8 cellular contexts compared by ENCODE assay signal in genomic region chr16:1929105-1929504, GRCh38. TPM values are rescaled to one million over a fixed set of nuclear protein-coding genes. Genes with fewer than 3 reads are reported as not detected.
A peak's percentile ranks its signal among the peaks of the same experiment; 100 is the strongest.
DNase-seq lines count a peak whose midpoint lies in the region; ATAC-seq and TF ChIP-seq lines count a peak whose summit lies in the region.

No MANE protein-coding gene starts in this region.

- peak overlapping the region; percentile 65 for H2AFZ ChIP-seq in fibroblast of lung (ENCODE audit: low read length)

- no peaks in the 10 kb centered on the region for H3K4me1 ChIP-seq in fibroblast of lung (ENCODE audit: control insufficient read depth, extremely low read depth, insufficient read depth, low read length)

- DNase-seq in DMS53 treated with DMSO at 0.1 percent for 48 hours (lab: John Stamatoyannopoulos, UW; ENCODE audit: unreplicated experiment) (peak; percentile 23), SK-N-MC (ENCODE audit: low read depth, low spot score) (no peak), fibroblast of lung (ENCODE audit: low read depth in 2 of 2) (peak in 1 of 2 donors; percentile 3), omental fat pad (ENCODE audit: low spot score) (no peak), GF-D8 (lab: John Stamatoyannopoulos, UW) (no peak)
- DNase-seq in NK-92 treated with Interleukin-12 subunit alpha and Interleukin-12 subunit beta, amount 100 ng/mL, for 24 hours (lab: John Stamatoyannopoulos, UW): no peak

- ATAC-seq in HG02885 (IDR thresholded peaks at IDR 0.05; ENCODE audit: poor library complexity, unreplicated experiment) (peak; percentile 8), omental fat pad (ENCODE audit: low FRiP score) (peak; percentile 30), HG02571 (IDR thresholded peaks at IDR 0.05; ENCODE audit: unreplicated experiment) (no peak)

- H3K27me3 ChIP-seq in fibroblast of lung (ENCODE audit: control insufficient read depth, insufficient read depth, low read length): peaks cover 7% of the 10 kb centered on the region

- H4K20me1 ChIP-seq in fibroblast of lung (ENCODE audit: control insufficient read depth, extremely low read depth, insufficient read depth, low read length): no peaks in the 10 kb centered on the region

- no peak overlapping the region for H3K27ac ChIP-seq in SK-N-MC
- no peak overlapping the region for H3K27ac ChIP-seq in fibroblast of lung (ENCODE audit: insufficient read depth, low read length)

- H3K9ac ChIP-seq in SK-N-MC (ENCODE audit: insufficient read length): peak overlapping the region; percentile 72
- peak overlapping the region; percentile 46 for H3K9ac ChIP-seq in fibroblast of lung (ENCODE audit: insufficient read depth, low read length)

- H3K9me3 ChIP-seq in SK-N-MC (ENCODE audit: low read depth, low read length) (no peaks in the 10 kb centered on the region), fibroblast of lung (ENCODE audit: control insufficient read depth, insufficient read depth, low read depth, low read length) (no peaks in the 10 kb centered on the region)

- TF ChIP-seq CTCF in fibroblast of lung (conservative IDR thresholded peaks at IDR 0.05 in 1 of 2, IDR thresholded peaks at IDR 0.05 in 1 of 2; ENCODE audit: low read depth in 1 of 2, low read length in 2 of 2) (no peak), omental fat pad (IDR thresholded peaks at IDR 0.05) (no peak)

- peak overlapping the region; percentile 79 for H3K4me3 ChIP-seq in SK-N-MC
- H3K4me3 ChIP-seq in fibroblast of lung (replicated peaks in 1 of 4; ENCODE audit: control extremely low read depth in 1 of 4, insufficient read depth in 1 of 4, low read depth in 3 of 4, low read length in 4 of 4): peak overlapping the region; percentile 3 to 58 (median 31)

- H3K79me2 ChIP-seq in fibroblast of lung (ENCODE audit: control insufficient read depth, insufficient read depth, low read length): no peaks in the 10 kb centered on the region

- no peaks in the 10 kb centered on the region for H3K36me3 ChIP-seq in SK-N-MC (ENCODE audit: insufficient read depth, low read length)
- no peaks in the 10 kb centered on the region for H3K36me3 ChIP-seq in fibroblast of lung (ENCODE audit: control insufficient read depth, insufficient read depth, low read length)

- H3K4me2 ChIP-seq in fibroblast of lung (ENCODE audit: extremely low read depth, insufficient read depth, low read length): peak overlapping the region; percentile 48

RNA-seq across cellular contexts. Expression of gene HS3ST6, which starts 10.9 kb away (rescaled TPM):
- total RNA-seq in fibroblast of lung: not detected in 2 replicates
- not detected in 2 replicates for polyA plus RNA-seq in fibroblast of lung
- polyA plus RNA-seq in fibroblast of lung (2012): not detected in 2 replicates
- not detected in 2 replicates for polyA minus RNA-seq in fibroblast of lung (ENCODE audit: low replicate concordance)
- not detected for total RNA-seq in omental fat pad

RNA-seq across cellular contexts. Expression of gene MSRB1, which starts 13.9 kb away (rescaled TPM):
- total RNA-seq in fibroblast of lung: 5.6 and 7.1 TPM in 2 replicates
- polyA plus RNA-seq in fibroblast of lung: 21.4 and 25.6 TPM in 2 replicates
- 28.2 and 34.8 TPM in 2 replicates for polyA plus RNA-seq in fibroblast of lung (2012)
- 42.3 and 45.5 TPM in 2 replicates for polyA minus RNA-seq in fibroblast of lung (ENCODE audit: low replicate concordance)
- total RNA-seq in omental fat pad: 10 to 100 TPM in 3 of 4 donors, 1 to 10 TPM in 1; 9.6 to 64.0 (median 17.1) TPM

RNA-seq across cellular contexts. Expression of gene RPL3L, which starts 25.4 kb away (rescaled TPM):
- total RNA-seq in fibroblast of lung (not detected in 2 replicates), omental fat pad (not detected)
- not detected in 2 replicates for polyA plus RNA-seq in fibroblast of lung
- polyA plus RNA-seq in fibroblast of lung (2012): 0.05 TPM in 1 of 2 replicates, not detected in the other
- not detected in 2 replicates for polyA minus RNA-seq in fibroblast of lung (ENCODE audit: low replicate concordance)

RNA-seq across cellular contexts. Expression of gene NDUFB10, which starts 30.2 kb away (rescaled TPM):
- total RNA-seq in fibroblast of lung (149 TPM in 2 replicates), omental fat pad (100 to 1,000 TPM; 144 to 240 (median 183) TPM)
- polyA plus RNA-seq in fibroblast of lung: 123 and 152 TPM in 2 replicates
- polyA plus RNA-seq in fibroblast of lung (2012): 198 and 264 TPM in 2 replicates
- 113 and 143 TPM in 2 replicates for polyA minus RNA-seq in fibroblast of lung (ENCODE audit: low replicate concordance)

RNA-seq across cellular contexts. Expression of gene RPS2, which starts 35.5 kb away (rescaled TPM):
- 2,596 and 3,027 TPM in 2 replicates for total RNA-seq in fibroblast of lung
- polyA plus RNA-seq in fibroblast of lung: 1,683 and 2,648 TPM in 2 replicates
- polyA plus RNA-seq in fibroblast of lung (2012): 3,087 and 4,723 TPM in 2 replicates
- polyA minus RNA-seq in fibroblast of lung (ENCODE audit: low replicate concordance): 5,130 and 5,630 TPM in 2 replicates
- 1,000 to 10,000 TPM; 1,362 to 1,656 (median 1,543) TPM for total RNA-seq in omental fat pad
